ENCODE assay signal across 8 cellular contexts in genomic region chr1:236282159-236282716, GRCh38. TPM values are rescaled to one million over a fixed set of nuclear protein-coding genes. Genes with fewer than 3 reads are reported as not detected.
DNase-seq lines count a peak whose midpoint lies in the region; ATAC-seq and TF ChIP-seq lines count a peak whose summit lies in the region.

No MANE protein-coding gene starts in this region.

- peak overlapping the region; percentile 63 for H3K4me3 ChIP-seq in WERI-Rb-1 (ENCODE audit: low read depth, low read length)
- H3K4me3 ChIP-seq in esophagus (ENCODE audit: low read depth in 1 of 2, low read length in 2 of 2): peak overlapping the region; percentile 68 to 85
- peak overlapping the region; percentile 76 for H3K4me3 ChIP-seq in rectal smooth muscle tissue (ENCODE audit: low read length)

- H3K27ac ChIP-seq in WERI-Rb-1: no peak overlapping the region
- H3K27ac ChIP-seq in esophagus (ENCODE audit: low read depth in 2 of 2, low read length in 1 of 2): peak overlapping the region; percentile 38 to 50
- H3K27ac ChIP-seq in rectal smooth muscle tissue (ENCODE audit: low read depth, low read length): peak overlapping the region; percentile 57

- peak overlapping the region; percentile 89 for H3K4me3 Mint-ChIP-seq in activated CD8-positive, alpha-beta memory T cell treated with anti-CD3 and anti-CD28 coated beads, Interleukin-2, amount 10 ng/mL, durations not matched to agents 7 days and 5 days

- WGBS in esophagus, 2 donors: 2 to 3% methylated on average over 34 of the region's 34 CpGs

- peaks cover 1% of the 10 kb centered on the region for H3K36me3 Mint-ChIP-seq in activated CD8-positive, alpha-beta memory T cell treated with anti-CD3 and anti-CD28 coated beads, Interleukin-2, amount 10 ng/mL, durations not matched to agents 7 days and 5 days

- peak overlapping the region; percentile 69 for H3K27ac Mint-ChIP-seq in activated CD8-positive, alpha-beta memory T cell treated with anti-CD3 and anti-CD28 coated beads, Interleukin-2, amount 10 ng/mL, durations not matched to agents 7 days and 5 days

- peaks cover 5% of the 10 kb centered on the region for H3K27me3 ChIP-seq in WERI-Rb-1 (ENCODE audit: insufficient read depth, low read depth, severe bottlenecking)
- no peaks in the 10 kb centered on the region for H3K27me3 ChIP-seq in esophagus (ENCODE audit: control insufficient read depth in 1 of 2, insufficient read depth in 2 of 2, low read length in 2 of 2)
- H3K27me3 ChIP-seq in rectal smooth muscle tissue (ENCODE audit: control insufficient read depth, insufficient read depth, low read length): no peaks in the 10 kb centered on the region

- peak overlapping the region; percentile 55 for H3K9ac ChIP-seq in rectal smooth muscle tissue (ENCODE audit: low read length)

- no peak for ATAC-seq in activated CD8-positive, alpha-beta memory T cell treated with anti-CD3 and anti-CD28 coated beads, Interleukin-2, amount 10 ng/mL, durations not matched to agents 7 days and 5 days
- ATAC-seq in HG03095 (IDR thresholded peaks at IDR 0.05; ENCODE audit: unreplicated experiment): peak; percentile 2

- no peaks in the 10 kb centered on the region for H3K36me3 ChIP-seq in WERI-Rb-1
- H3K36me3 ChIP-seq in esophagus (ENCODE audit: control insufficient read depth in 2 of 2, insufficient read depth in 2 of 2, low read length in 1 of 2): no peaks in the 10 kb centered on the region
- no peaks in the 10 kb centered on the region for H3K36me3 ChIP-seq in rectal smooth muscle tissue (ENCODE audit: control insufficient read depth, insufficient read depth, low read length)

- DNase-seq in activated CD8-positive, alpha-beta memory T cell treated with anti-CD3 and anti-CD28 coated beads, Interleukin-2, amount 10 ng/mL, durations not matched to agents 7 days and 5 days: no peak
- no peak for DNase-seq in activated CD8-positive, alpha-beta memory T cell treated with anti-CD3 and anti-CD28 coated beads, Interleukin-2, amount 50 U/mL, for 48 hours
- DNase-seq in WERI-Rb-1 (no peak), NCI-H1436 (lab: John Stamatoyannopoulos, UW) (no peak), mesenteric fat pad (ENCODE audit: low spot score) (no peak)

- H3K9me3 ChIP-seq in WERI-Rb-1 (ENCODE audit: severe bottlenecking): no peaks in the 10 kb centered on the region
- no peaks in the 10 kb centered on the region for H3K9me3 ChIP-seq in esophagus (ENCODE audit: control insufficient read depth in 2 of 2, insufficient read depth in 1 of 2, low read depth in 1 of 2, low read length in 1 of 2)

- peaks cover 9% of the 10 kb centered on the region for H3K27me3 Mint-ChIP-seq in activated CD8-positive, alpha-beta memory T cell treated with anti-CD3 and anti-CD28 coated beads, Interleukin-2, amount 10 ng/mL, durations not matched to agents 7 days and 5 days

- no peaks in the 10 kb centered on the region for H3K9me3 Mint-ChIP-seq in activated CD8-positive, alpha-beta memory T cell treated with anti-CD3 and anti-CD28 coated beads, Interleukin-2, amount 10 ng/mL, durations not matched to agents 7 days and 5 days (ENCODE audit: low read depth)

- H3K4me1 Mint-ChIP-seq in activated CD8-positive, alpha-beta memory T cell treated with anti-CD3 and anti-CD28 coated beads, Interleukin-2, amount 10 ng/mL, durations not matched to agents 7 days and 5 days: peaks cover 40% of the 10 kb centered on the region

- H3K4me1 ChIP-seq in esophagus (ENCODE audit: control insufficient read depth in 2 of 2, insufficient read depth in 2 of 2, low read length in 1 of 2) (peaks cover 4 to 5% of the 10 kb centered on the region in 2 donors), rectal smooth muscle tissue (ENCODE audit: control insufficient read depth, insufficient read depth, low read length) (peaks cover 12% of the 10 kb centered on the region)

- CTCF ChIA-PET in activated CD8-positive, alpha-beta memory T cell treated with anti-CD3 and anti-CD28 coated beads, Interleukin-2, amount 10 ng/mL, durations not matched to agents 7 days and 5 days (lab: Charles Lee): interaction anchor here (1.3 kb wide), 1 partner anchor 174 kb away, joined by 5 read pairs; no protein-coding TSS in a partner anchor

- TF ChIP-seq CTCF in WERI-Rb-1 (IDR thresholded peaks at IDR 0.05; ENCODE audit: low read depth, low read length): no peak

RNA-seq across cellular contexts. Expression of gene ERO1B, which starts 0.5 kb away (rescaled TPM):
- total RNA-seq in activated CD8-positive, alpha-beta memory T cell treated with anti-CD3 and anti-CD28 coated beads, Interleukin-2, amount 10 ng/mL, durations not matched to agents 7 days and 5 days: 1 to 10 TPM; 2.6 to 4.8 TPM
- polyA plus RNA-seq in esophagus: 1 to 10 TPM; 1.1 to 1.8 TPM
- total RNA-seq in mesenteric fat pad: 7.1 TPM
